8 cellular contexts compared by ENCODE assay signal in the genomic region with DNA sequence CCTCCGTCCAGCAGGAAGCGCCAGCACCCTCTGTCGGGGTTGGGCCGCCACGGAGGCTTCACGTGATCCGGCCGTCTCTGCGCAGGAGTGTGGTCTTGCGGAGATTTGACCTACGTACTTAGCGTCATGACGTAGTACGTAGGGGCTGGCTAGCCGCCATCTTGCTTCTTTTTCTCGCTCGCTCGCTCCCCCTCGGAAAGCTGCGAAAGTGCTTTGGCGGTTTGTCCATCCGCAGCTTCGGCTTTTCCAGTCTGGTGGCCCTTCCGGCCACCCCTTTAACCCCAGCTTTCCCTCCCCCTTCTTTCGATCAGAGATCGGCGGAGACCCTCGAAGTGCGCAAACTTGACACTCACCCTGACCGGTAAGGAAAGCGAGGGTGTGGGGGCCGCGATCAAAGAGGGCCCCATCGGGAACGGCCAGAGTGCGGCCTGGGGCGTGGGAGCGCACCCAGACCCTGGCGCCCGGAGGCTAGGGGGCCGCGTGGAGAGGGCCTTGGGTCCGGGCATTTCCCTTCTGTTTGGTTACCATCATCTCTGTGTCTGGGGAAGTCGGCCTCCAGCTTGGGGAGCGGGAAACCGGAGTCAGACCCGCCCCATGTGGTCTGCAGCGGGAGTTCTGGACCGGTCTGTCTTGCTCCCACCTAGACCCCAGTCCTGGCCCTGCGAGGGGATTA. TPM values are rescaled to one million over a fixed set of nuclear protein-coding genes. Genes with fewer than 3 reads are reported as not detected.
A peak's percentile ranks its signal among the peaks of the same experiment; 100 is the strongest.
DNase-seq lines count a peak whose midpoint lies in the region; TF ChIP-seq lines count a peak whose summit lies in the region.

A gene (plus strand): TSS at position 156 of the 673 bp plus-strand sequence. CDS start 26,559 bp downstream, outside the sequence.

- no peak within 1 kb of the TSS for H2BK15ac ChIP-seq in H9 (ENCODE audit: low read depth, low read length)

- H2BK12ac ChIP-seq in H9 (ENCODE audit: insufficient read length, low read depth, low read length): no peak within 1 kb of the TSS

- peak; percentile 96 for DNase-seq in G401 (ENCODE audit: low spot score)
- peak; percentile 97 for DNase-seq in H9
- DNase-seq in MG63: peak; percentile 98
- DNase-seq in SIG-M5 treated with dmso at 0.1 percent for 504 hours (lab: John Stamatoyannopoulos, UW; ENCODE audit: unreplicated experiment): peak; percentile 99
- DNase-seq in activated gamma-delta T cell treated with anti-CD3 and anti-CD28 coated beads, Interleukin-2, amount 50 U/mL, for 16 hours (ENCODE audit: low read depth): peak; percentile 92
- DNase-seq in foreskin fibroblast: peak; percentile 98 to 99
- peak; percentile 98 for DNase-seq in neural progenitor cell (ENCODE audit: low spot score)

- H3K4ac ChIP-seq in H9 (ENCODE audit: low read depth, low read length): peak within 1 kb of the TSS; percentile 64; the same call in 1 of the 2 replicates

- H3K79me1 ChIP-seq in H9 (ENCODE audit: insufficient read depth, low read depth, low read length, poor library complexity, severe bottlenecking): no peaks in the 10 kb centered on the region

- no peaks in the 10 kb centered on the region for H3K9me3 ChIP-seq in H9 (ENCODE audit: control insufficient read depth, low read depth, low read length)
- H3K9me3 ChIP-seq in MG63: no peaks in the 10 kb centered on the region
- no peaks in the 10 kb centered on the region for H3K9me3 ChIP-seq in neural progenitor cell (ENCODE audit: low read depth)
- no peaks in the 10 kb centered on the region for H3K9me3 ChIP-seq in subcutaneous abdominal adipose tissue (ENCODE audit: control insufficient read depth in 5 of 5, low read length in 5 of 5)

- in situ Hi-C loops in G401 (cut with HindIII; ENCODE audit: low sequenced_read_pairs): no loop called here

- H3K23me2 ChIP-seq in H9 (ENCODE audit: insufficient read length, low read depth, low read length, poor library complexity, severe bottlenecking): peaks cover 6% of the 10 kb centered on the region

- H3K4me2 ChIP-seq in H9 (ENCODE audit: insufficient read depth, insufficient read length, low read length): peak within 1 kb of the TSS; percentile 84
- H3K4me2 ChIP-seq in neural progenitor cell: peak within 1 kb of the TSS; percentile 96

- H3K36me3 Mint-ChIP-seq in H9 (ENCODE audit: insufficient read depth in 1 of 3, low read depth in 3 of 3) (peaks cover 2 to 8% (median 5%) of the 10 kb centered on the region in 3 experiments; a peak in 4 of 7 replicates), neural progenitor cell (peaks cover 15% of the 10 kb centered on the region)

- peak within 1 kb of the TSS; percentile 29 for H4K5ac ChIP-seq in H9 (ENCODE audit: insufficient read length, low read depth, low read length)

- H3K4me3 ChIP-seq in MG63 (peak within 1 kb of the TSS; percentile 99), foreskin fibroblast (ENCODE audit: low read depth in 1 of 2, low read length in 2 of 2) (peak within 1 kb of the TSS; percentile 68 to 100), neural progenitor cell (peak within 1 kb of the TSS; percentile 74), subcutaneous abdominal adipose tissue (ENCODE audit: low read depth in 1 of 5, low read length in 5 of 5) (peak within 1 kb of the TSS; percentile 73 to 96 (median 91))

- peak within 1 kb of the TSS; percentile 67 for H2BK5ac ChIP-seq in H9 (ENCODE audit: insufficient read length, low read length)

- H4K8ac ChIP-seq in H9 (replicated peaks; ENCODE audit: insufficient read length, low read depth, low read length): no peak within 1 kb of the TSS

- H3K4me1 Mint-ChIP-seq in H9 (peaks cover 32 to 33% of the 10 kb centered on the region in 2 experiments), neural progenitor cell (peaks cover 42% of the 10 kb centered on the region)

- H2BK20ac ChIP-seq in H9 (ENCODE audit: low read depth, low read length, poor library complexity, severe bottlenecking): no peak within 1 kb of the TSS

- H3K4me1 ChIP-seq in H9 (ENCODE audit: insufficient read depth, low read length) (no peaks in the 10 kb centered on the region), neural progenitor cell (peaks cover 20% of the 10 kb centered on the region), subcutaneous abdominal adipose tissue (ENCODE audit: control insufficient read depth in 5 of 5, insufficient read depth in 5 of 5, low read length in 5 of 5) (peaks cover 0 to 36% (median 33%) of the 10 kb centered on the region in 5 donors)

- H4K91ac ChIP-seq in H9 (ENCODE audit: insufficient read length, low read depth, low read length): no peak within 1 kb of the TSS

- TF ChIP-seq CTCF in H9 (conservative IDR thresholded peaks at IDR 0.05) (peak; percentile 78), foreskin fibroblast (IDR thresholded peaks at IDR 0.05; ENCODE audit: low read depth, low read length) (peak; percentile 68), neural progenitor cell (IDR thresholded peaks at IDR 0.05) (peak; percentile 80)

- H3K27ac Mint-ChIP-seq in H9 (peak within 1 kb of the TSS; percentile 98 to 100 (median 99)), neural progenitor cell (peak within 1 kb of the TSS; percentile 97)

- H3K4me3 Mint-ChIP-seq in H9 (peak within 1 kb of the TSS; percentile 92 to 98), neural progenitor cell (peak within 1 kb of the TSS; percentile 99)

- H3K27ac ChIP-seq in H9 (ENCODE audit: insufficient read length, low read depth, low read length) (peak within 1 kb of the TSS; percentile 74), neural progenitor cell (peak within 1 kb of the TSS; percentile 96), subcutaneous abdominal adipose tissue (ENCODE audit: low read depth, low read length) (peak within 1 kb of the TSS; percentile 100)

- no peaks in the 10 kb centered on the region for H3K9me3 Mint-ChIP-seq in H9
- H3K9me3 Mint-ChIP-seq in neural progenitor cell: no peaks in the 10 kb centered on the region

- no peaks in the 10 kb centered on the region for H4K20me1 ChIP-seq in H9 (ENCODE audit: control insufficient read depth, insufficient read depth, insufficient read length)
- peaks cover 47% of the 10 kb centered on the region for H4K20me1 ChIP-seq in neural progenitor cell (ENCODE audit: low read depth)

- peak within 1 kb of the TSS; percentile 80 for H3K14ac ChIP-seq in H9 (ENCODE audit: insufficient read depth, low read length)

- peak within 1 kb of the TSS; percentile 99 for H2AFZ ChIP-seq in H9 (ENCODE audit: low read length)
- H2AFZ ChIP-seq in neural progenitor cell (replicated peaks): peak within 1 kb of the TSS; percentile 94

- H3K27me3 Mint-ChIP-seq in H9 (ENCODE audit: low read depth): no peaks in the 10 kb centered on the region
- H3K27me3 Mint-ChIP-seq in neural progenitor cell (ENCODE audit: insufficient read depth, low read depth): peaks cover 4% of the 10 kb centered on the region

- H3K9ac ChIP-seq in H9 (ENCODE audit: extremely low read depth, insufficient read length, low read length) (peak within 1 kb of the TSS; percentile 88), neural progenitor cell (peak within 1 kb of the TSS; percentile 88), subcutaneous abdominal adipose tissue (ENCODE audit: low read length in 5 of 5) (peak within 1 kb of the TSS; percentile 97 to 100 (median 100))

- H3K18ac ChIP-seq in H9 (ENCODE audit: insufficient read length, low read depth, low read length): peak within 1 kb of the TSS; percentile 82

- no CpG with 5 or more reads among the region's 50 CpGs for WGBS in H9 (ENCODE audit: extremely low coverage, insufficient read length, low lambda C conversion rate)

- H3K27me3 ChIP-seq in H9 (ENCODE audit: insufficient read depth, low read length): no peaks in the 10 kb centered on the region; the same call in 1 of the 2 replicates
- no peaks in the 10 kb centered on the region for H3K27me3 ChIP-seq in MG63
- no peaks in the 10 kb centered on the region for H3K27me3 ChIP-seq in neural progenitor cell
- no peaks in the 10 kb centered on the region for H3K27me3 ChIP-seq in subcutaneous abdominal adipose tissue (ENCODE audit: control insufficient read depth in 5 of 5, insufficient read depth in 4 of 5, low read length in 5 of 5)

- no peak within 1 kb of the TSS for H2AK5ac ChIP-seq in H9 (ENCODE audit: insufficient read length, low read length)

- H2BK120ac ChIP-seq in H9 (ENCODE audit: low read depth, low read length, poor library complexity, severe bottlenecking): peak within 1 kb of the TSS; percentile 71

- H3K79me2 ChIP-seq in H9 (ENCODE audit: insufficient read depth, low read length) (peaks cover 43% of the 10 kb centered on the region), neural progenitor cell (ENCODE audit: low read depth) (peaks cover 52% of the 10 kb centered on the region)

- no peak within 1 kb of the TSS for H3K23ac ChIP-seq in H9 (ENCODE audit: insufficient read length, low read depth, low read length)

- no peak within 1 kb of the TSS for H3T11ph ChIP-seq in H9 (ENCODE audit: low read length)

- H3K36me3 ChIP-seq in MG63 (peaks cover 27% of the 10 kb centered on the region), neural progenitor cell (peaks cover 4% of the 10 kb centered on the region), subcutaneous abdominal adipose tissue (ENCODE audit: control insufficient read depth in 5 of 5, insufficient read depth in 5 of 5, low read length in 5 of 5) (no peaks in the 10 kb centered on the region)

- H3K56ac ChIP-seq in H9 (ENCODE audit: insufficient read length, low read depth, low read length): no peak within 1 kb of the TSS

- peaks cover 11% of the 10 kb centered on the region for H3F3A ChIP-seq in neural progenitor cell (ENCODE audit: low read depth)

RNA-seq across cellular contexts. Expression of the gene that starts here (rescaled TPM):
- 18.0 and 33.4 TPM in 2 replicates for total RNA-seq in G401 (2014; rRNA removed; shearing (Covaris generic))
- total RNA-seq in H9 (2021) (256 and 267 TPM in 2 replicates), neural progenitor cell (ENCODE audit: low replicate concordance) (89.9 and 90.9 TPM in 2 replicates)
- 19.5 and 24.0 TPM in 2 replicates for total RNA-seq in MG63 (2014; rRNA removed; shearing (Covaris generic); ENCODE audit: low replicate concordance)

Comparison
In these comparisons a context has a peak if more than half of its experiments do, and no peak if none do; other contexts are left out.
1. Peak in every context shown above with its lines: DNase-seq, H3K4me3 ChIP-seq and H3K27ac ChIP-seq.